In genomic region chr15:34010921-34011320, GRCh38 we compare ENCODE assay signal across 12 cellular contexts. TPM values are rescaled to one million over a fixed set of nuclear protein-coding genes. Genes with fewer than 3 reads are reported as not detected.
"Had no signal": no experiment of that assay in that cellular context is flagged by ENCODE, and none has a peak within 500 bp of the region (broad histone marks: within the 10 kb centered on the region; RNA-seq: fewer than 3 reads in every experiment).

No MANE protein-coding gene starts in this region.

- H3K4me3 Mint-ChIP-seq: HFFc6, IgD-negative memory B cell had no signal

- ATAC-seq: HCT116, HepG2 had no signal

- H3K9me3 Mint-ChIP-seq: HFFc6, IgD-negative memory B cell had no signal

- DNase-seq: GM23248, GOT3, HFFc6, KBM-7 had no signal

- H3K27me3 Mint-ChIP-seq: IgD-negative memory B cell had no signal

- H3K36me3 ChIP-seq: HAP-1 had no signal

- H3K4me3 ChIP-seq: GM23248, HAP-1 had no signal

- H3K9ac ChIP-seq: GM23248 had no signal

- H3K27ac ChIP-seq: GM23248, HL-60 had no signal

- H3K9me3 ChIP-seq: HAP-1 had no signal

- H2AFZ ChIP-seq: GM23248 had no signal

- H3K27ac Mint-ChIP-seq: HFFc6, IgD-negative memory B cell had no signal

RNA-seq across cellular contexts. Expression of gene CHRM5, which starts 42.6 kb away (rescaled TPM):
- total RNA-seq: H4, H7, HepG2, HT1080 had no signal
- polyA plus RNA-seq: HepG2, IgD-negative memory B cell had no signal
